1 cellular context compared by ENCODE assay signal in genomic region chrX:30995060-30995700, GRCh38.
TF ChIP-seq lines count a peak whose summit lies in the region.

No MANE protein-coding gene starts in this region.

TF ChIP-seq in HepG2, 621 proteins besides CTCF, POLR2A, EP300 and RAD21 (continued from another document):
- 0 out of 4 replicates have a peak, but pooled peaks of 1 of the 2 experiments have one; percentile 24 for TF ChIP-seq KLF16 (CRISPR knock-in tag; IDR thresholded peaks at IDR 0.05)
- peak; percentile 56; the same call in 1 of the 2 replicates for TF ChIP-seq NCOA2 (CRISPR knock-in tag; IDR thresholded peaks at IDR 0.05)
- peak; percentile 68; the same call in 1 of the 2 replicates for TF ChIP-seq RBAK (CRISPR knock-in tag; IDR thresholded peaks at IDR 0.05)
- 0 out of 2 replicates have a peak, but pooled peaks have one; percentile 21 for TF ChIP-seq PATZ1 (CRISPR knock-in tag; IDR thresholded peaks at IDR 0.05)
- TF ChIP-seq ZNF274 (CRISPR knock-in tag; IDR thresholded peaks at IDR 0.05): no peak
- TF ChIP-seq ZNF484 (CRISPR knock-in tag; IDR thresholded peaks at IDR 0.05; ENCODE audit: borderline replicate concordance, low read depth): no peak
- TF ChIP-seq ZSCAN5A (CRISPR knock-in tag; IDR thresholded peaks at IDR 0.05; ENCODE audit: borderline replicate concordance): no peak
- no peak for TF ChIP-seq LCORL (IDR thresholded peaks at IDR 0.05)
- TF ChIP-seq LCORL (CRISPR knock-in tag; IDR thresholded peaks at IDR 0.05): peak; percentile 65; the same call in 1 of the 2 replicates
- no peak for TF ChIP-seq ZHX2 (IDR thresholded peaks at IDR 0.05; ENCODE audit: low read depth)
- no peak for TF ChIP-seq ZHX2 (CRISPR knock-in tag; IDR thresholded peaks at IDR 0.05; ENCODE audit: borderline replicate concordance)
- peak; percentile 66; the same call in 1 of the 2 replicates for TF ChIP-seq SOX5 (CRISPR knock-in tag; IDR thresholded peaks at IDR 0.05; ENCODE audit: borderline replicate concordance)
- no peak for TF ChIP-seq SNAPC5 (CRISPR knock-in tag; IDR thresholded peaks at IDR 0.05; ENCODE audit: borderline replicate concordance)
- TF ChIP-seq MXD3 (CRISPR knock-in tag; IDR thresholded peaks at IDR 0.05): no peak
- no peak for TF ChIP-seq ATM (IDR thresholded peaks at IDR 0.05; ENCODE audit: borderline replicate concordance)
- peak; percentile 53; the same call in 1 of the 2 replicates for TF ChIP-seq CEBPB (IDR thresholded peaks at IDR 0.05; ENCODE audit: borderline replicate concordance, low read depth, low read length)
- TF ChIP-seq AHDC1 (CRISPR knock-in tag; IDR thresholded peaks at IDR 0.05; ENCODE audit: borderline replicate concordance): peak; percentile 67; the same call in 1 of the 2 replicates
- peak; percentile 26; the same call in 1 of the 2 replicates for TF ChIP-seq ISL2 (CRISPR knock-in tag; IDR thresholded peaks at IDR 0.05)
- no peak for TF ChIP-seq YEATS2 (CRISPR knock-in tag; IDR thresholded peaks at IDR 0.05; ENCODE audit: borderline replicate concordance)
- TF ChIP-seq ESRRA (CRISPR knock-in tag; IDR thresholded peaks at IDR 0.05; ENCODE audit: low read depth): no peak
- no peak for TF ChIP-seq ZFP41 (CRISPR knock-in tag; IDR thresholded peaks at IDR 0.05; ENCODE audit: borderline replicate concordance)
- no peak for TF ChIP-seq NFE2 (CRISPR knock-in tag; IDR thresholded peaks at IDR 0.05)
- TF ChIP-seq ZNF720 (CRISPR knock-in tag; IDR thresholded peaks at IDR 0.05): no peak
- TF ChIP-seq RARA (CRISPR knock-in tag; IDR thresholded peaks at IDR 0.05): no peak
- peak; percentile 79 for TF ChIP-seq CEBPG (CRISPR knock-in tag; IDR thresholded peaks at IDR 0.05)
- TF ChIP-seq BCL6 (CRISPR knock-in tag; IDR thresholded peaks at IDR 0.05): peak; percentile 37; the same call in 1 of the 2 replicates
- TF ChIP-seq ZNF326 (CRISPR knock-in tag; IDR thresholded peaks at IDR 0.05; ENCODE audit: borderline replicate concordance): no peak
- TF ChIP-seq ZSCAN20 (CRISPR knock-in tag; IDR thresholded peaks at IDR 0.05; ENCODE audit: borderline replicate concordance): no peak
- TF ChIP-seq ZNF282 (IDR thresholded peaks at IDR 0.05; ENCODE audit: partially characterized antibody): no peak
- no peak for TF ChIP-seq TOE1 (CRISPR knock-in tag; IDR thresholded peaks at IDR 0.05)
- 0 out of 2 replicates have a peak, but pooled peaks have one; percentile 49 for TF ChIP-seq ZNF331 (CRISPR knock-in tag; IDR thresholded peaks at IDR 0.05)
- TF ChIP-seq ZNF446 (CRISPR knock-in tag; IDR thresholded peaks at IDR 0.05): no peak
- TF ChIP-seq CREB3 (CRISPR knock-in tag; IDR thresholded peaks at IDR 0.05): no peak
- no peak for TF ChIP-seq ZNF20 (CRISPR knock-in tag; IDR thresholded peaks at IDR 0.05)
- no peak for TF ChIP-seq ZNF281 (CRISPR knock-in tag; IDR thresholded peaks at IDR 0.05; ENCODE audit: borderline replicate concordance)
- no peak for TF ChIP-seq ZNF350 (CRISPR knock-in tag; IDR thresholded peaks at IDR 0.05; ENCODE audit: borderline replicate concordance, low read depth)
- no peak for TF ChIP-seq PAWR (CRISPR knock-in tag; IDR thresholded peaks at IDR 0.05; ENCODE audit: borderline replicate concordance)
- peak; percentile 28; the same call in 1 of the 2 replicates for TF ChIP-seq NFIC (IDR thresholded peaks at IDR 0.05; ENCODE audit: low read length)
